Comparison of ENCODE assay signal across 8 cellular contexts in the genomic region with DNA sequence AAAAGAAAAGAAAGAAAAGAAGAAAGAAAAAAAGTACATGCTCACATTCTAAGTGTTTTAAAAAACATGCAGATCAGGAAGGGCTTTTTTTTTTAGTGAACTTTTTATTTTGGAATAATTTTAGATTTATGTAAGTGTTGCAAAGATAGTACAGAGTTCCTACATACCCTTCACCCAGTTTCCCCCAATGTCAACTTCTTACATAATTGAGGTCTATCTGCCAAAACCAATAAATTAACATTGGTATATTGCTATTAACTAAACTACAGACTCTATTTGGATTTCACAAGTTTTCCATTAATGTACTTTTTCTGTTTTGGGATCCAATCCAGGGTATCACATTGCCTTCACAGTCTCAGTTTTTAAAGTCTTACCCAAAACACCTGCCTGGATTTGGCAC.
"Had no signal": no experiment of that assay in that cellular context is flagged by ENCODE, and none has a peak within 500 bp of the region (broad histone marks: within the 10 kb centered on the region; RNA-seq: fewer than 3 reads in every experiment).

No MANE protein-coding gene starts in this region.

- FAIRE-seq: H1, HTR-8/SVneo, K562 had no signal

- ATAC-seq: GM23338, HCT116, K562 had no signal

- DNase-seq: H7, IMR-90 had no signal

- H3K9me3 Mint-ChIP-seq: GM23338 had no signal

- H3K4me1 Mint-ChIP-seq: GM23338 had no signal

- H3K27ac Mint-ChIP-seq: GM23338 had no signal

- H3K9me3 ChIP-seq: HAP-1 had no signal

- H3K36me3 ChIP-seq: HAP-1 had no signal

- H3K4me3 Mint-ChIP-seq: GM23338 had no signal

- H3K4me3 ChIP-seq: GM23338, HAP-1, K562 had no signal
